In the genomic region with DNA sequence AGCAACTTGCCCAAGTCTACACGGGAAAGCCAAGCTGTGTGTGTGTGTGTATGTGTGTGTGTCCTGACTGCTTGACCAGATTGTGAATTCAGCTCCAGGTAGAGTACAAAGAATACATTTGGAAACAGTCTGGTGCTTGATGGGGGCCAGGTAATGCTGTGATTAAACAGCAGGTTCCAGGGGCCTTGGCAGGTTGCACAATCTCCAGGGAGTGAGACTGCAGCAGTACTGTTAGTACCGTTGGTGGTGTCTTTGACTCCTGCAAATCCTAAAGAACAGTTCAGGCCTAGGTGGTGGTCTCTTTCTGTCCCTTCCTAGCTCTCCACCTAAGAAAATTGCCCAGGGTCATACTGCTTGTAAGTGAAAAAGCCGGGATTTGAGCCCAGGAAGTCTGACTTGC, we compare ENCODE assay signal across 27 cellular contexts.
"Had no signal": no experiment of that assay in that cellular context is flagged by ENCODE, and none has a peak within 500 bp of the region (broad histone marks: within the 10 kb centered on the region; RNA-seq: fewer than 3 reads in every experiment).

No MANE protein-coding gene starts in this region.

- H3K27me3 ChIP-seq: colonic mucosa, dorsolateral prefrontal cortex, esophagus muscularis mucosa, esophagus squamous epithelium, gastrocnemius medialis, gastroesophageal sphincter, heart left ventricle, heart right ventricle had no signal

- FAIRE-seq: colon, endometrium, endothelial cell of umbilical vein, frontal cortex had no signal

- H3K36me3 ChIP-seq: colonic mucosa, esophagus muscularis mucosa, esophagus squamous epithelium, gastrocnemius medialis, gastroesophageal sphincter, heart left ventricle, heart right ventricle had no signal

- H3K9me3 ChIP-seq: colonic mucosa, gastrocnemius medialis had no signal

- DNase-seq: colonic mucosa; cortex of kidney; dermis blood vessel endothelial cell; dorsolateral prefrontal cortex; effector CD4-positive, alpha-beta T cell; effector CD8-positive, alpha-beta T cell; effector memory CD4-positive, alpha-beta T cell; effector memory CD8-positive, alpha-beta T cell; endodermal cell; erythroblast; esophagus squamous epithelium; foreskin fibroblast; foreskin keratinocyte; foreskin melanocyte; gastrocnemius medialis; glutamatergic neuron; head of caudate nucleus; heart left ventricle; heart right ventricle had no signal

- H3K4me1 ChIP-seq: colonic mucosa, esophagus squamous epithelium, foreskin keratinocyte, gastrocnemius medialis, gastroesophageal sphincter, heart right ventricle had no signal

- ATAC-seq: effector memory CD8-positive, alpha-beta T cell; foreskin keratinocyte; gastrocnemius medialis; gastroesophageal sphincter; heart left ventricle; heart right ventricle had no signal

- H3K4me3 ChIP-seq: colonic mucosa, coronary artery, dorsolateral prefrontal cortex, esophagus muscularis mucosa, esophagus squamous epithelium, gastrocnemius medialis, gastroesophageal sphincter, heart left ventricle, heart right ventricle had no signal

- H3K27ac ChIP-seq: colonic mucosa, coronary artery, dorsolateral prefrontal cortex, epithelial cell of prostate, esophagus muscularis mucosa, esophagus squamous epithelium, foreskin keratinocyte, gastrocnemius medialis, gastroesophageal sphincter, heart left ventricle, heart right ventricle had no signal
